19 cellular contexts compared by ENCODE assay signal in genomic region chr14:76698631-76699030, GRCh38.
"Had no signal": no experiment of that assay in that cellular context is flagged by ENCODE, and none has a peak within 500 bp of the region (broad histone marks: within the 10 kb centered on the region; RNA-seq: fewer than 3 reads in every experiment).

No MANE protein-coding gene starts in this region.

- H3K27ac ChIP-seq: body of pancreas, dorsolateral prefrontal cortex, epithelial cell of prostate, left ventricle myocardium inferior, thyroid gland, WERI-Rb-1 had no signal

- DNase-seq: activated CD4-positive, alpha-beta T cell treated with anti-CD3 and anti-CD28 coated beads for 1 hour; activated naive CD4-positive, alpha-beta T cell treated with anti-CD3 and anti-CD28 coated beads for 36 hours; activated T-cell treated with anti-CD3 and anti-CD28 coated beads, Interleukin-2, amount 50 U/mL, for 4 hours; body of pancreas; dorsolateral prefrontal cortex; kidney; left ventricle myocardium inferior; mammary epithelial cell; midbrain; nephron progenitor cell; occipital lobe; stimulated activated CD4-positive, alpha-beta T cell treated with anti-CD3 and anti-CD28 coated beads, Interleukin-12 subunit alpha, Interleukin-12 subunit beta, amount 100 ng/mL, for 4 hours; stimulated activated CD4-positive, alpha-beta T cell treated with anti-CD3 and anti-CD28 coated beads, Interleukin-1b, Interleukin-23, amount 100 ng/mL, for 48 hours; stimulated activated CD8-positive, alpha-beta memory T cell treated with anti-CD3 and anti-CD28 coated beads, Interleukin-4, amount 100 ng/mL, for 48 hours; stimulated activated naive CD4-positive, alpha-beta T cell; thyroid gland; WERI-Rb-1 had no signal

- H3K36me3 ChIP-seq: left ventricle myocardium inferior, thyroid gland, WERI-Rb-1 had no signal

- ATAC-seq: activated T-cell treated with anti-CD3 and anti-CD28 coated beads, Interleukin-2, amount 50 U/mL, for 4 hours; body of pancreas had no signal

- H3K27me3 ChIP-seq: body of pancreas, dorsolateral prefrontal cortex, thyroid gland had no signal

- H3K9me3 ChIP-seq: body of pancreas, left ventricle myocardium inferior, thyroid gland had no signal

- H3K4me3 ChIP-seq: body of pancreas, dorsolateral prefrontal cortex, left ventricle myocardium inferior, thyroid gland had no signal

- H3K4me1 ChIP-seq: thyroid gland had no signal

- FAIRE-seq: frontal cortex, kidney had no signal
